ENCODE assay signal across 9 cellular contexts in the genomic region with DNA sequence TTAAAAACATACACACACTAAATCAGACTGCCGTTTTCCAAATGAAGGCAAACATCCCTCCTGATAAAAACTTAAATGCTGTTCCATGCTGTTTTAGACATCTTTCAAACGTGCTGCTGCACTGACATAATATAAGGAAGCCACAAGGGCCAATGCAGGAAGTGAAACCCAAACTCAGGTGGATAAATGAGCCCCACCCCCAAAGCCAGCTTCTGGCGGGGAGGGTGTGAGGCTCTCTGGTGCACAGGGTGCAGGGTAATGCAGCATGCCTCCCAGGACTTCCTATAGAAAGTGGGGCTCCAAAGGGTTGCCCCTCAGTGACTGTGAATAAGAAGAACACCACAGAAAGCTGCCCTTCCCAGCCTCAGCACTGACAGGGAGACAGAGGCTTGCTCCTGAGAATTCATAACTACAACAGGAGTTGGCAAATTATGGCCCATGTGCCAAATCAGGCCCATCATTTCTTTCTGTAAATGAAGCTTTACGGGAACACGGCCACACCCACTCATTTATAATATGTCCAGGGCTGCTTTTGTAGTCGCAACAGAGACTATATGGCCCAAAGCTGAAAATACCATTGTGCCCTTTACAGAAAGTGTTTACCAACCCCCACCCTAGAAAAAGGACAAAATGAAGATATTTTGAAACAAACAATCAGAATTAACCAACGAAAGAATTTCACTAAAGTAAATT. TPM values are rescaled to one million over a fixed set of nuclear protein-coding genes. Genes with fewer than 3 reads are reported as not detected.
DNase-seq lines count a peak whose midpoint lies in the region; ATAC-seq and TF ChIP-seq lines count a peak whose summit lies in the region.
"Not testable (repeated sequence)": the region's sequence is repeated elsewhere in the genome, so short reads cannot be mapped to it uniquely, and the experiment has no call there.
"Had no signal": no experiment of that assay in that cellular context is flagged by ENCODE, and none has a peak within 500 bp of the region (broad histone marks: within the 10 kb centered on the region; RNA-seq: fewer than 3 reads in every experiment).

No MANE protein-coding gene starts in this region.

- not testable (repeated sequence) for DNase-seq in upper lobe of right lung

- not testable (repeated sequence) for H3K9me3 ChIP-seq in Loucy (ENCODE audit: insufficient read depth, low read depth, low read length); upper lobe of right lung

- H3K27ac ChIP-seq in upper lobe of right lung: not testable (repeated sequence)

- H3K4me3 Mint-ChIP-seq in activated naive CD8-positive, alpha-beta T cell: peak overlapping the region; percentile 30

- intact Hi-C loops in upper lobe of right lung (cut with DNase I): not testable (repeated sequence)

- H3K27me3 ChIP-seq in Loucy (ENCODE audit: insufficient read depth, low read length, poor library complexity, severe bottlenecking); upper lobe of right lung: not testable (repeated sequence)

- H2AFZ ChIP-seq in Loucy (ENCODE audit: low read length): not testable (repeated sequence)

- H3K36me3 ChIP-seq in Loucy (ENCODE audit: insufficient read depth, low read length) (peaks cover 68% of the 10 kb centered on the region; the same call in 1 of the 2 replicates), upper lobe of right lung (peaks cover 45% of the 10 kb centered on the region)

- peak overlapping the region; percentile 79 for H3K27ac Mint-ChIP-seq in activated naive CD8-positive, alpha-beta T cell

- TF ChIP-seq CTCF in Loucy (conservative IDR thresholded peaks at IDR 0.05; ENCODE audit: low read length); upper lobe of right lung (IDR thresholded peaks at IDR 0.05): not testable (repeated sequence)

- peaks cover 57% of the 10 kb centered on the region for H3K4me1 Mint-ChIP-seq in activated naive CD8-positive, alpha-beta T cell (ENCODE audit: low read depth)

- H4K20me1 ChIP-seq in Loucy (ENCODE audit: insufficient read depth, low read length, poor library complexity, severe bottlenecking): not testable (repeated sequence)

- not testable (repeated sequence) for H3K9ac ChIP-seq in Loucy (ENCODE audit: low read depth, low read length, poor library complexity, severe bottlenecking)

- not testable (repeated sequence) for H3K4me3 ChIP-seq in Loucy (ENCODE audit: low read length, poor library complexity, severe bottlenecking); upper lobe of right lung

- H3K27me3 Mint-ChIP-seq in activated naive CD8-positive, alpha-beta T cell: not testable (repeated sequence)

- H3K36me3 Mint-ChIP-seq in activated naive CD8-positive, alpha-beta T cell: peaks cover 37% of the 10 kb centered on the region

- H3K9me2 ChIP-seq in Loucy (replicated peaks; ENCODE audit: low read depth, low read length): not testable (repeated sequence)

- peak overlapping the region; percentile 38 for H3K4me2 ChIP-seq in Loucy (ENCODE audit: low read depth, low read length, poor library complexity, severe bottlenecking)

- H3K79me2 ChIP-seq in Loucy (ENCODE audit: insufficient read depth, low read length): not testable (repeated sequence)

- ATAC-seq in GM18520 (IDR thresholded peaks at IDR 0.05; ENCODE audit: unreplicated experiment): peak; percentile 75
- ATAC-seq in GM19463 (IDR thresholded peaks at IDR 0.05; ENCODE audit: unreplicated experiment): peak; percentile 100
- ATAC-seq in HG02642 (IDR thresholded peaks at IDR 0.05; ENCODE audit: poor library complexity, unreplicated experiment): peak; percentile 100
- peak; percentile 99 for ATAC-seq in HG03135 (IDR thresholded peaks at IDR 0.05; ENCODE audit: unreplicated experiment)
- ATAC-seq in activated CD4-positive, CD25-positive, alpha-beta regulatory T cell treated with anti-CD3 and anti-CD28 coated beads, Interleukin-2, amount 50 U/mL, for 24 hours: peak; percentile 74 to 76
- peak; percentile 55 for ATAC-seq in upper lobe of right lung

- H3K9me3 Mint-ChIP-seq in activated naive CD8-positive, alpha-beta T cell (ENCODE audit: low read depth): not testable (repeated sequence)

- not testable (repeated sequence) for H3F3A ChIP-seq in Loucy (ENCODE audit: low read depth)

- peaks cover 14% of the 10 kb centered on the region for H3K4me1 ChIP-seq in Loucy (ENCODE audit: insufficient read depth, low read length, poor library complexity, severe bottlenecking)
- H3K4me1 ChIP-seq in upper lobe of right lung: not testable (repeated sequence)

RNA-seq across cellular contexts. Expression of gene OCA2, which starts 37.2 kb away (rescaled TPM):
- 0.55 TPM for total RNA-seq in upper lobe of right lung
- total RNA-seq: MCF 10A had no signal
